8 cellular contexts compared by ENCODE assay signal in the genomic region with DNA sequence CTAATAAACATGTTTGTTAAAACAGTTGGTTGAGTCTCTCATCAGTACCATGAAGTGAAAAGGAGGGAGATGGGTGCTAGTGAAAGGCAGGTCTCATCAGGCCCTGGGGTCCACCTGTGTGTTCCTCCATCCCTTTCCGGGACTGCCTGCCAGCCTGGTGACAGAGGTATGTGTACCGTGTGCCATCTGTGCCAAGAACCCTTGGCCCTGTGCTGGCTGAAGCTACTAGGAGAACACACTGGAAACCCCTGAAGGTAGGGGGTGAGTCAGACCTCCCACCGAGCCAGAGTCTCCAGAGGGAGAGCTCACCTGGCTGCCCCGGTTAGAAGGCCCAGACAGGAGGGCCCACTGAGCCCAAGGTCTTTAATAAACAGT. TPM values are rescaled to one million over a fixed set of nuclear protein-coding genes. Genes with fewer than 3 reads are reported as not detected.
DNase-seq lines count a peak whose midpoint lies in the region; ATAC-seq and TF ChIP-seq lines count a peak whose summit lies in the region.

No MANE protein-coding gene starts in this region.

- peaks cover 5 to 22% of the 10 kb centered on the region in 2 donors for H3K36me3 ChIP-seq in gastrocnemius medialis

- no peak for ATAC-seq in gastrocnemius medialis
- no peak for ATAC-seq in GM19463 (IDR thresholded peaks at IDR 0.05; ENCODE audit: unreplicated experiment)
- no peak for ATAC-seq in GM19467 (IDR thresholded peaks at IDR 0.05; ENCODE audit: unreplicated experiment)

- H3K27me3 Mint-ChIP-seq in activated CD4-positive, alpha-beta memory T cell treated with anti-CD3 and anti-CD28 coated beads for 36 hours, result peaks cover 5% of the 10 kb centered on the region

- no peaks in the 10 kb centered on the region for H3K27me3 ChIP-seq in gastrocnemius medialis

- no peaks in the 10 kb centered on the region for H3K9me3 ChIP-seq in gastrocnemius medialis

- H3K4me1 Mint-ChIP-seq in activated CD4-positive, alpha-beta memory T cell treated with anti-CD3 and anti-CD28 coated beads for 36 hours (ENCODE audit: low read depth), result peaks cover 39% of the 10 kb centered on the region

- peak; percentile 31 to 47 for TF ChIP-seq POLR2A in gastrocnemius medialis (IDR thresholded peaks at IDR 0.05)

- in situ Hi-C loops in gastrocnemius medialis (cut with MboI; ENCODE audit: low sequenced_read_pairs in 4 of 4), result loop anchor here in 2 of 4 donors (5.0 to 10.0 kb wide), 3 partner anchors 36 to 51 kb away; no protein-coding TSS in a partner anchor

- intact Hi-C loops in activated CD4-positive, alpha-beta memory T cell treated with anti-CD3 and anti-CD28 coated beads for 36 hours (cut with micrococcal nuclease), result loop anchor here (1.0 kb wide), 1 partner anchor 16 kb away; no protein-coding TSS in a partner anchor
- intact Hi-C loops in gastrocnemius medialis (cut with DNase I; ENCODE audit: low total_unique reads), result loop anchor here (1.0 kb wide), 1 partner anchor 52 kb away; no protein-coding TSS in a partner anchor

- no peaks in the 10 kb centered on the region for H3K9me3 Mint-ChIP-seq in activated CD4-positive, alpha-beta memory T cell treated with anti-CD3 and anti-CD28 coated beads for 36 hours

- H3K4me1 ChIP-seq in gastrocnemius medialis, result peaks cover 19 to 20% of the 10 kb centered on the region in 2 donors

- CTCF ChIA-PET in activated CD4-positive, alpha-beta memory T cell treated with anti-CD3 and anti-CD28 coated beads for 36 hours (lab: Charles Lee), result interaction anchor here (0.7 to 7.6 kb wide), 15 partner anchors 11 to 227 kb away, joined by 3 to 183 read pairs (median 8); no protein-coding TSS in a partner anchor

- peak overlapping the region; percentile 99 for H3K4me3 Mint-ChIP-seq in activated CD4-positive, alpha-beta memory T cell treated with anti-CD3 and anti-CD28 coated beads for 36 hours

- POLR2A ChIA-PET in activated CD4-positive, alpha-beta memory T cell treated with anti-CD3 and anti-CD28 coated beads for 36 hours (lab: Charles Lee), result interaction anchor here (0.7 to 10.7 kb wide), 12 partner anchors 11 to 227 kb away, joined by 3 to 263 read pairs (median 8); a partner anchor contains a TSS

- peak overlapping the region; percentile 97 to 100 (median 99) for H3K27ac ChIP-seq in gastrocnemius medialis

- no peak for TF ChIP-seq CTCF in fibroblast of pulmonary artery (IDR thresholded peaks at IDR 0.05; ENCODE audit: low read length, missing control alignments)
- TF ChIP-seq CTCF in gastrocnemius medialis (IDR thresholded peaks at IDR 0.05 in 4 of 5, conservative IDR thresholded peaks at IDR 0.05 in 1 of 5), result no peak

- H3K4me3 ChIP-seq in fibroblast of pulmonary artery (replicated peaks; ENCODE audit: low read depth, low read length), result peak overlapping the region; percentile 100
- H3K4me3 ChIP-seq in gastrocnemius medialis, result peak overlapping the region; percentile 89 to 99 (median 96)

- DNase-seq in stimulated activated naive CD4-positive, alpha-beta T cell treated with Interleukin-2 at 50 U/mL for 16 hours (lab: John Stamatoyannopoulos, UW), result peak; percentile 15
- no peak for DNase-seq in stimulated activated naive CD4-positive, alpha-beta T cell (lab: John Stamatoyannopoulos, UW)
- peak; percentile 65 for DNase-seq in activated CD4-positive, alpha-beta memory T cell treated with anti-CD3 and anti-CD28 coated beads for 36 hours
- DNase-seq in fibroblast of pulmonary artery (ENCODE audit: low read depth) (peak; percentile 55), gastrocnemius medialis (peak; percentile 45 to 77), NOMO-1 treated with dmso at 0.1 percent for 144 hours (lab: John Stamatoyannopoulos, UW; ENCODE audit: unreplicated experiment) (no peak)

- H3K27ac Mint-ChIP-seq in activated CD4-positive, alpha-beta memory T cell treated with anti-CD3 and anti-CD28 coated beads for 36 hours, result peak overlapping the region; percentile 97

- peaks cover 36% of the 10 kb centered on the region for H3K36me3 Mint-ChIP-seq in activated CD4-positive, alpha-beta memory T cell treated with anti-CD3 and anti-CD28 coated beads for 36 hours

RNA-seq across cellular contexts. Expression of a gene that starts 2.3 kb away (rescaled TPM):
- total RNA-seq in activated CD4-positive, alpha-beta memory T cell treated with anti-CD3 and anti-CD28 coated beads for 36 hours, result 100 to 1,000 TPM; 637 TPM
- 100 to 1,000 TPM; 296 to 667 (median 319) TPM for total RNA-seq in gastrocnemius medialis

RNA-seq across cellular contexts. Expression of a gene that starts 59.9 kb away (rescaled TPM):
- total RNA-seq in activated CD4-positive, alpha-beta memory T cell treated with anti-CD3 and anti-CD28 coated beads for 36 hours, result 10 to 100 TPM; 50.9 to 52.5 TPM
- total RNA-seq in gastrocnemius medialis, result 10 to 100 TPM; 26.1 to 31.1 (median 29.6) TPM

Comparison
In these comparisons a context has a peak if more than half of its experiments do, and no peak if none do; other contexts are left out.
1. DNase-seq: peak in stimulated activated naive CD4-positive, alpha-beta T cell treated with Interleukin-2 at 50 U/mL for 16 hours (single experiment), activated CD4-positive, alpha-beta memory T cell treated with anti-CD3 and anti-CD28 coated beads for 36 hours (single experiment), fibroblast of pulmonary artery (single experiment) and gastrocnemius medialis (2 of 2); none in stimulated activated naive CD4-positive, alpha-beta T cell (0 of 6) and NOMO-1 treated with dmso at 0.1 percent for 144 hours (single experiment).